Comparison of ENCODE assay signal across 27 cellular contexts in the genomic region with DNA sequence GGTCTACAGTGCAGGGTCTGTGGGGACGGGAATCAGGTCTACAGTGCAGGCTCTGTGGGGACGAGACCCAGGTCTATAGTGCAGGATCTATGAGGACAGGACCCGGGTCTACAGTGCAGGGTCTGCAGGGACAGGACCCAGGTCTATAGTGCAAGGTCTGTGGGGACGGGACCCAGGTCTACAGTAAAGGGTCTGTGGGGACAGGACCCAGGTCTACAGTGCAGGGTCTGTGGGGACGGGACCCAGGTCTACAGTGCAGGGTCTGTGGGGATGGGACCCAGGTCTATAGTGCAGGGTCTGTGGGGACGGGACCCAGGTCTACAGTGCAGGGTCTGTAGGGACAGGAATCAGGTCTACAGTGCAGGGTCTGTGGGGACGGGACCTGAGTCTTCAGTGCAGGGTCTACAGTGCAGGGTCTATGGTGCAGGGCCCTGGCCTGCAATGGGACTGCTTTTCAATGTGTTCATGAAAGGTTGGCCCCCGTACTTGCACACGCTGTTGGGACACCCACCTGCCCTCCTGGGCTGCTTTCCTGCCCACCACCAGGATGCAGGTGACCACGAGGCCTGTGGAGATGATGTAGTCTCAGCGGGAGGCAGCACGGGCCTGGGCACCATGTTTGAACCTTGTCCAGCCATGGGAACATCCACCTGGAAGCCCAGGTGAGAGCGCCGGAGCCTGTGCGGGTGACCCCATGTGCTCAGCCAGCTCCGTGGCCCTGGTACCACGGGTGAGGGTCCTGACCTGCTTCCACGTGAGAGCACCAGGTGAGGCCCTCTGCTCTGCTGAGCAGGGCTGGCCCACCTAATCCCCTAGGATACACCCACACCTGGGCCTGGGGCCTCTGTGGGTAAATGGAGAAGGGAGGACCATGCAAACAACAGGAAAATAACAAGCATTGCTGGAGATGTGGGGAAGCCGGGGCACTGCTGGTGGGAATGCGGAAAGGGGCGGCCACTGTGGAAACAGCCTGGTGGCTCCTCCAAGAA.
"Had no signal": no experiment of that assay in that cellular context is flagged by ENCODE, and none has a peak within 500 bp of the region (broad histone marks: within the 10 kb centered on the region; RNA-seq: fewer than 3 reads in every experiment).

No MANE protein-coding gene starts in this region.

- H3K27me3 ChIP-seq: brain microvascular endothelial cell, MG63, SJCRH30 had no signal

- H3K4me1 Mint-ChIP-seq: activated CD4-positive, alpha-beta T cell treated with anti-CD3 and anti-CD28 coated beads for 36 hours; activated T-helper 17 cell treated with anti-CD3 and anti-CD28 coated beads, Interleukin-2, amount 50 U/mL, for 72 hours had no signal

- H3K9me3 ChIP-seq: MG63, SJCRH30, SK-N-SH had no signal

- H3K4me3 Mint-ChIP-seq: activated CD4-positive, alpha-beta T cell treated with anti-CD3 and anti-CD28 coated beads for 36 hours; activated naive CD4-positive, alpha-beta T cell treated with anti-CD3 and anti-CD28 coated beads for 36 hours; activated naive CD8-positive, alpha-beta T cell; activated T-cell treated with anti-CD3 and anti-CD28 coated beads, Interleukin-2, amount 50 U/mL, for 4 hours; activated T-helper 17 cell treated with anti-CD3 and anti-CD28 coated beads, Interleukin-2, amount 50 U/mL, for 72 hours had no signal

- H3K36me3 Mint-ChIP-seq: activated naive CD8-positive, alpha-beta T cell had no signal

- H3K9me2 ChIP-seq: SK-N-SH had no signal

- H3K36me3 ChIP-seq: brain microvascular endothelial cell, MG63, SJCRH30 had no signal

- H3K27ac ChIP-seq: brain microvascular endothelial cell, SJCRH30, VCaP had no signal

- H3K4me2 ChIP-seq: SK-N-SH had no signal

- DNase-seq: activated CD4-positive, alpha-beta T cell treated with anti-CD3 and anti-CD28 coated beads for 36 hours; activated CD4-positive, alpha-beta T cell treated with anti-CD3 and anti-CD28 coated beads, Interleukin-2, amount 50 U/mL, for 4 hours; activated CD8-positive, alpha-beta memory T cell treated with anti-CD3 and anti-CD28 coated beads for 24 hours; activated gamma-delta T cell; activated naive CD4-positive, alpha-beta T cell treated with anti-CD3 and anti-CD28 coated beads for 36 hours; activated T-cell treated with anti-CD3 and anti-CD28 coated beads, Interleukin-2, amount 50 U/mL, for 4 hours; brain microvascular endothelial cell; MG63; MV-4-11; NCI-H1092 treated with DMSO at 0.1 percent for 48 hours; NCI-H1417 treated with DMSO at 0.1 percent for 48 hours; NCI-H1694 treated with DMSO at 0.1 percent for 48 hours; NCI-H2029 treated with DMSO at 0.1 percent for 48 hours; NCI-H345; NCI-H510A; NCI-H526 treated with DMSO at 0.1 percent for 48 hours; NK-92 treated with Interleukin-12 subunit alpha and Interleukin-12 subunit beta, amount 100 ng/mL, for 24 hours; OCI-M1; Right ventricle myocardium superior; RPMI8226; SJCRH30; SK-N-SH; T-helper 1 cell had no signal

- H3K4me1 ChIP-seq: SJCRH30 had no signal

- H3K9ac ChIP-seq: SK-N-SH had no signal

- H3K27ac Mint-ChIP-seq: activated CD4-positive, alpha-beta T cell treated with anti-CD3 and anti-CD28 coated beads for 36 hours; activated naive CD4-positive, alpha-beta T cell treated with anti-CD3 and anti-CD28 coated beads for 36 hours; activated naive CD8-positive, alpha-beta T cell; activated T-helper 17 cell treated with anti-CD3 and anti-CD28 coated beads, Interleukin-2, amount 50 U/mL, for 72 hours had no signal

- ATAC-seq: activated CD4-positive, alpha-beta T cell treated with anti-CD3 and anti-CD28 coated beads for 36 hours; activated T-cell treated with anti-CD3 and anti-CD28 coated beads, Interleukin-2, amount 50 U/mL, for 4 hours; activated T-helper 17 cell treated with anti-CD3 and anti-CD28 coated beads, Interleukin-2, amount 50 U/mL, for 72 hours; Panc1 had no signal

- H3K9me3 Mint-ChIP-seq: activated naive CD4-positive, alpha-beta T cell treated with anti-CD3 and anti-CD28 coated beads for 36 hours; activated T-cell treated with anti-CD3 and anti-CD28 coated beads, Interleukin-2, amount 50 U/mL, for 4 hours; activated T-helper 17 cell treated with anti-CD3 and anti-CD28 coated beads, Interleukin-2, amount 50 U/mL, for 72 hours had no signal

- H3K4me3 ChIP-seq: MG63, SJCRH30 had no signal
